In the genomic region with DNA sequence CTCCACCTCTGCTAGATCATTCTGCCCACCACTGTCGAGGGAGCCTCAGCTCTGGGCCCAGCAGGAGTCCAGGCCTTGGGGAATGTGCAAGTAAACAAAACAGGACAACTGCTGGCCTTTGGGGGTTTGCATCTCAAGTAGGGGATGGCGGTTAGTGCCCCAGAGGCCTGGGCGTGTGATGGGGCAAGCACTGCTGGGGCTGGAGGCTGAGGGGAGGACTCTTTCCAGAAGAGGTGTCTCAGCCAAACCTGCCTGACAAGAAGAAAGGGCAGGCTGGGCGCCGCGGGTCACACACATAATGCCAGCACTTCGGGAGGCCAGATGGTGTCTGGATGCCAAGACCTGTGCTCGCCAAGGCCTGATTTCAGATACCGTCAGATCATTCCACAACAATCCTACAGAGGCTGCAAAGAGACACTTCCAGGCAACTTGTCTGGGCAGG, we compare ENCODE assay signal across 8 cellular contexts. TPM values are rescaled to one million over a fixed set of nuclear protein-coding genes. Genes with fewer than 3 reads are reported as not detected.
DNase-seq lines count a peak whose midpoint lies in the region; ATAC-seq and TF ChIP-seq lines count a peak whose summit lies in the region.

No MANE protein-coding gene starts in this region.

- H3K27me3 Mint-ChIP-seq in T-helper 17 cell, result peaks cover 25% of the 10 kb centered on the region
- no peaks in the 10 kb centered on the region for H3K27me3 Mint-ChIP-seq in stimulated activated memory B cell treated with anti-CD40 and anti-IgM and Interleukin-4, amounts not matched to agents 10 μg/mL and 1 μg/mL and 100 μg/mL, for 72 hours

- no peaks in the 10 kb centered on the region for H3K9me3 Mint-ChIP-seq in stimulated activated memory B cell treated with anti-CD40 and anti-IgM and Interleukin-4, amounts not matched to agents 10 μg/mL and 1 μg/mL and 100 μg/mL, for 72 hours

- POLR2A ChIA-PET in HEK293 (lab: Yijun Ruan, JAX), result no interaction called here

- H3K27ac Mint-ChIP-seq in T-helper 17 cell, result peak overlapping the region; percentile 43
- peak overlapping the region; percentile 68 for H3K27ac Mint-ChIP-seq in stimulated activated memory B cell treated with anti-CD40 and anti-IgM and Interleukin-4, amounts not matched to agents 10 μg/mL and 1 μg/mL and 100 μg/mL, for 72 hours

- no peak for DNase-seq in T-helper 17 cell
- peak; percentile 55 to 70 for DNase-seq in heart right ventricle
- no peak for DNase-seq in NCI-H2107 (lab: John Stamatoyannopoulos, UW)
- DNase-seq in GOT3 (lab: John Stamatoyannopoulos, UW), result no peak
- no peak for DNase-seq in SW480 (ENCODE audit: low spot score)

- H3K4me1 ChIP-seq in HEK293 (ENCODE audit: control insufficient read depth, insufficient read depth, low read length) (no peaks in the 10 kb centered on the region), heart right ventricle (peaks cover 15 to 57% (median 37%) of the 10 kb centered on the region in 9 donors)

- peaks cover 7% of the 10 kb centered on the region for H3K4me1 Mint-ChIP-seq in T-helper 17 cell
- peaks cover 60% of the 10 kb centered on the region for H3K4me1 Mint-ChIP-seq in stimulated activated memory B cell treated with anti-CD40 and anti-IgM and Interleukin-4, amounts not matched to agents 10 μg/mL and 1 μg/mL and 100 μg/mL, for 72 hours

- H3K4me3 ChIP-seq in HEK293 (ENCODE audit: low read depth, low read length) (no peak overlapping the region), heart right ventricle (no peak overlapping the region)

- no peak for TF ChIP-seq CTCF in HEK293 (tag by site-specific recombination; IDR thresholded peaks at IDR 0.05)
- TF ChIP-seq CTCF in heart right ventricle (IDR thresholded peaks at IDR 0.05), result no peak

- H3K36me3 ChIP-seq in HEK293 (ENCODE audit: control insufficient read depth in 2 of 2, insufficient read depth in 1 of 2, low read length in 2 of 2) (peaks cover 0 to 20% of the 10 kb centered on the region in 2 experiments; a peak in 1 of 3 replicates), heart right ventricle (peaks cover 0 to 32% (median 0%) of the 10 kb centered on the region in 9 donors)

- ATAC-seq in T-helper 17 cell (no peak), heart right ventricle (peak; percentile 20 to 66 (median 61)), HG03520 (IDR thresholded peaks at IDR 0.05; ENCODE audit: unreplicated experiment) (no peak)
- ATAC-seq in stimulated activated memory B cell treated with anti-CD40 and anti-IgM and Interleukin-4, amounts not matched to agents 10 μg/mL and 1 μg/mL and 100 μg/mL, for 72 hours, result no peak

- intact Hi-C loops in heart right ventricle (cut with DNase I), result loop anchor here in 1 of 10 donors (5.0 kb wide), 1 partner anchor 34 kb away; no protein-coding TSS in a partner anchor

- H3K36me3 Mint-ChIP-seq in T-helper 17 cell (ENCODE audit: low read depth), result no peaks in the 10 kb centered on the region
- H3K36me3 Mint-ChIP-seq in stimulated activated memory B cell treated with anti-CD40 and anti-IgM and Interleukin-4, amounts not matched to agents 10 μg/mL and 1 μg/mL and 100 μg/mL, for 72 hours, result peaks cover 18% of the 10 kb centered on the region

- WGBS in heart right ventricle, 2 donors, result 41 to 55% methylated on average over 9 of the region's 9 CpGs

- CTCF ChIA-PET in HEK293 (lab: Yijun Ruan, JAX), result no interaction called here

- no peaks in the 10 kb centered on the region for H3K27me3 ChIP-seq in heart right ventricle

- H3K27ac ChIP-seq in HEK293 (ENCODE audit: extremely low read depth, low read depth, low read length) (no peak overlapping the region), heart right ventricle (peak overlapping the region; percentile 34 to 91 (median 86))

- H3K9me3 ChIP-seq in HEK293 (ENCODE audit: control insufficient read depth, insufficient read depth, low read depth, low read length) (no peaks in the 10 kb centered on the region), T-helper 17 cell (ENCODE audit: control insufficient read depth, low read length, poor library complexity, severe bottlenecking) (no peaks in the 10 kb centered on the region), heart right ventricle (no peaks in the 10 kb centered on the region)

- H3K4me3 Mint-ChIP-seq in T-helper 17 cell, result no peak overlapping the region
- no peak overlapping the region for H3K4me3 Mint-ChIP-seq in stimulated activated memory B cell treated with anti-CD40 and anti-IgM and Interleukin-4, amounts not matched to agents 10 μg/mL and 1 μg/mL and 100 μg/mL, for 72 hours

TF ChIP-seq in HEK293, 187 proteins besides CTCF, POLR2A, EP300 and RAD21:
- no peak for TF ChIP-seq ZNF146 (tag by site-specific recombination; IDR thresholded peaks at IDR 0.05)
- peak; percentile 38 for TF ChIP-seq ZIC2 (tag by site-specific recombination; IDR thresholded peaks at IDR 0.05)

RNA-seq across cellular contexts. Expression of a gene that starts 8.6 kb away (rescaled TPM):
- total RNA-seq in T-helper 17 cell (1 to 10 TPM; 1.9 to 3.4 TPM), heart right ventricle (100 to 1,000 TPM; 240 to 403 (median 348) TPM)
- polyA plus RNA-seq in heart right ventricle, result 100 to 1,000 TPM in 1 of 2 donors, 10 to 100 TPM in 1; 60.6 to 151 TPM

Comparison
In these comparisons a context has a peak if more than half of its experiments do, and no peak if none do; other contexts are left out.
1. ATAC-seq: peak in heart right ventricle (8 of 8); none in T-helper 17 cell (single experiment), stimulated activated memory B cell treated with anti-CD40 and anti-IgM and Interleukin-4, amounts not matched to agents 10 μg/mL and 1 μg/mL and 100 μg/mL, for 72 hours (single experiment) and HG03520 (single experiment).
2. DNase-seq: peak in heart right ventricle (2 of 2); none in T-helper 17 cell (0 of 3), NCI-H2107 (single experiment), GOT3 (single experiment) and SW480 (single experiment).
3. RNA of a gene that starts 8.6 kb away (total RNA-seq): 240 to 403 TPM in heart right ventricle; 1.9 to 3.4 TPM in T-helper 17 cell; every median in the first group is over 10 times any median in the second.